Comparison of ENCODE assay signal across 8 cellular contexts in the genomic region with DNA sequence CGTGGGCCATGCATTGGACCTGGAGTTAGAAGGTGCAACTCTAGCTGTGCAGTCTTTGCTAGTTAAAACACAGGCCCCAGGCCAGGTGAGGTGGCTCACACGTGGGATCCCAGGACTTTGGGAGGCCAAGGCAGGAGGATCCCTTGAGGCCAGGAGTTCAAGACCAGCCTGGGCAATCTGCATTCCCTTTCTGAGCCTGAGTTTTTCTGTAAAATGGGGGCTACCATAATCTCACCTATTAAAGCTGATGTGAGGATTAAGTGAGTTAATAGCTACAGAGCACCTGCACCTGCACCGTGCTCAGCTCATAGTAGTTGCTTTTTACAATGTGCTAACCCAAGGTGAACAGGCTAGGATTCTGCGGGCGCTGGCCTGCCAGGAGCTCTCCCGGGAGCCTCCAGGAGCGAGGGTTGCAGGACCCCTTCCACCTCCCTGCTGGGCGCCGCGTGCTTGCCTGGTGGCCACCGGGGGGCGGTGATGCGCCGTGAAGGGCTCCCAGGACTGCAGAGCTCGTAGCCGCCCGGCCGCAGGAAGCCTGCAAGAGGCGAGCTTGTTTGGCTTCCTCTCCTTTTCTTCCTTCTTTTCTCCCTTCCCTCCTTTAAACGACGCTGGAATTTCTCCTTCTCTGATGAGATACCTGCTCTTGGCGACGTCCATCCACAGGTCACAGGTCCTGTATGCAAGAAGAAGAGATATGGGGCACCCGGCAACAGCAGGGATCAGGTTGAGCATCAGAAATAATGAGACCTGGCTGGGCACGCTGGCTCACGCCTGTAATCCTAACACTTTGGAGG. TPM values are rescaled to one million over a fixed set of nuclear protein-coding genes. Genes with fewer than 3 reads are reported as not detected.
DNase-seq lines count a peak whose midpoint lies in the region; ATAC-seq and TF ChIP-seq lines count a peak whose summit lies in the region.

No MANE protein-coding gene starts in this region.

- in situ Hi-C loops in HAP-1 (cut with MboI; ENCODE audit: low sequenced_read_pairs) = no loop called here

- peak overlapping the region; percentile 42; the same call in 1 of the 2 replicates for H3K4me3 ChIP-seq in ACC112 (ENCODE audit: low read depth, low read length)
- no peak overlapping the region for H3K4me3 ChIP-seq in HAP-1
- no peak overlapping the region for H3K4me3 ChIP-seq in hepatocyte

- H3K27ac Mint-ChIP-seq in activated naive CD4-positive, alpha-beta T cell treated with anti-CD3 and anti-CD28 coated beads, Interleukin-2, amount 50 U/mL, for 72 hours = no peak overlapping the region

- no peak overlapping the region for H3K27ac ChIP-seq in ACC112 (ENCODE audit: low read depth, low read length)
- no peak overlapping the region for H3K27ac ChIP-seq in hepatocyte

- H3K9me3 ChIP-seq in HAP-1 = no peaks in the 10 kb centered on the region
- H3K9me3 ChIP-seq in hepatocyte (ENCODE audit: low read depth) = no peaks in the 10 kb centered on the region

- H2AFZ ChIP-seq in ACC112 (ENCODE audit: low read length, unreplicated experiment) = no peak overlapping the region
- H2AFZ ChIP-seq in hepatocyte = peak overlapping the region; percentile 43

- H3K36me3 ChIP-seq in ACC112 (ENCODE audit: insufficient read depth, low read length) (no peaks in the 10 kb centered on the region), HAP-1 (replicated peaks) (no peaks in the 10 kb centered on the region), hepatocyte (replicated peaks; ENCODE audit: insufficient read depth, low read depth) (no peaks in the 10 kb centered on the region)

- peak; percentile 94 to 96 for ATAC-seq in activated naive CD4-positive, alpha-beta T cell treated with anti-CD3 and anti-CD28 coated beads, Interleukin-2, amount 50 U/mL, for 72 hours
- ATAC-seq in HG02852 (IDR thresholded peaks at IDR 0.05; ENCODE audit: unreplicated experiment) (no peak), GM18517 (IDR thresholded peaks at IDR 0.05; ENCODE audit: unreplicated experiment) (no peak)

- no peaks in the 10 kb centered on the region for H4K20me1 ChIP-seq in hepatocyte (ENCODE audit: insufficient read depth, poor library complexity, severe bottlenecking)

- H3K27me3 ChIP-seq in ACC112 (ENCODE audit: insufficient read depth, low read length) (no peaks in the 10 kb centered on the region), HAP-1 (ENCODE audit: low read depth) (no peaks in the 10 kb centered on the region), hepatocyte (no peaks in the 10 kb centered on the region)

- H3K79me2 ChIP-seq in ACC112 (ENCODE audit: control insufficient read depth, insufficient read depth, low read length, unreplicated experiment) = no peaks in the 10 kb centered on the region
- H3K79me2 ChIP-seq in hepatocyte = no peaks in the 10 kb centered on the region

- peaks cover 0 to 14% of the 10 kb centered on the region in 2 donors for H3K9me3 Mint-ChIP-seq in activated naive CD4-positive, alpha-beta T cell treated with anti-CD3 and anti-CD28 coated beads, Interleukin-2, amount 50 U/mL, for 72 hours

- WGBS in hepatocyte (ENCODE audit: low lambda C conversion rate, missing lambda C conversion rate) = 29% methylated on average over 21 of the region's 26 CpGs

- H3K36me3 Mint-ChIP-seq in activated naive CD4-positive, alpha-beta T cell treated with anti-CD3 and anti-CD28 coated beads, Interleukin-2, amount 50 U/mL, for 72 hours = peaks cover 11 to 19% of the 10 kb centered on the region in 2 donors

- DNase-seq in HAP-1 (ENCODE audit: low spot score in 2 of 2) (peak; percentile 50 to 89), SK-N-DZ (ENCODE audit: low spot score) (peak; percentile 44), hepatocyte (ENCODE audit: low spot score) (peak; percentile 81)
- peak; percentile 65 to 78 for DNase-seq in activated naive CD4-positive, alpha-beta T cell treated with anti-CD3 and anti-CD28 coated beads, Interleukin-2, amount 50 U/mL, for 72 hours (ENCODE audit: low spot score in 2 of 2)
- DNase-seq in stimulated activated CD4-positive, alpha-beta T cell treated with anti-CD3 and anti-CD28 coated beads, Interleukin-15, amount 100 ng/mL, for 1 hour (ENCODE audit: low read depth in 1 of 2, low spot score in 1 of 2) = peak; percentile 2 to 60

- peak overlapping the region; percentile 64 for H3K4me2 ChIP-seq in hepatocyte

- no peaks in the 10 kb centered on the region for H3K9me2 ChIP-seq in hepatocyte (replicated peaks; ENCODE audit: insufficient read depth)

- peak; percentile 73 for TF ChIP-seq CTCF in hepatocyte (IDR thresholded peaks at IDR 0.05; ENCODE audit: poor library complexity)

- H3K4me1 ChIP-seq in ACC112 (ENCODE audit: control insufficient read depth, insufficient read depth, low read length, unreplicated experiment) (no peaks in the 10 kb centered on the region), HAP-1 (0 out of 2 replicates have a peak, but pooled peaks cover 2% of the 10 kb centered on the region), hepatocyte (ENCODE audit: insufficient read depth) (no peaks in the 10 kb centered on the region)

RNA-seq across cellular contexts. Expression of gene ZFP90, which starts 51.3 kb away (rescaled TPM):
- polyA plus RNA-seq in SK-N-DZ (2014; cell fraction: cytosol; rRNA removed) = 37.8 and 46.8 TPM in 2 replicates
- 30.0 and 37.4 TPM in 2 replicates for polyA plus RNA-seq in SK-N-DZ (2014; cell fraction: nucleus; rRNA removed)
- 10 to 100 TPM; 29.7 to 37.7 TPM for total RNA-seq in activated naive CD4-positive, alpha-beta T cell treated with anti-CD3 and anti-CD28 coated beads, Interleukin-2, amount 50 U/mL, for 72 hours
- 13.4 and 18.6 TPM in 2 replicates for total RNA-seq in hepatocyte
- polyA plus RNA-seq in hepatocyte = 10.9 and 14.8 TPM in 2 replicates

RNA-seq across cellular contexts. Expression of gene CDH3, which starts 54.7 kb away (rescaled TPM):
- 0.13 and 0.31 TPM in 2 replicates for polyA plus RNA-seq in SK-N-DZ (2014; cell fraction: cytosol; rRNA removed)
- polyA plus RNA-seq in SK-N-DZ (2014; cell fraction: nucleus; rRNA removed) = 0.06 and 0.20 TPM in 2 replicates
- total RNA-seq in activated naive CD4-positive, alpha-beta T cell treated with anti-CD3 and anti-CD28 coated beads, Interleukin-2, amount 50 U/mL, for 72 hours = 10 to 100 TPM in 1 of 2 donors, 1 to 10 TPM in 1; 1.0 to 18.6 TPM
- total RNA-seq in hepatocyte = 73.2 and 77.6 TPM in 2 replicates
- 62.4 and 77.4 TPM in 2 replicates for polyA plus RNA-seq in hepatocyte

Comparison
In these comparisons a context has a peak if more than half of its experiments do, and no peak if none do; other contexts are left out.
1. DNase-seq: peak in every context shown above with its lines; median percentile 81 in hepatocyte; 72 in activated naive CD4-positive, alpha-beta T cell treated with anti-CD3 and anti-CD28 coated beads, Interleukin-2, amount 50 U/mL, for 72 hours; 70 in HAP-1; 44 in SK-N-DZ; 31 in stimulated activated CD4-positive, alpha-beta T cell treated with anti-CD3 and anti-CD28 coated beads, Interleukin-15, amount 100 ng/mL, for 1 hour.
2. ATAC-seq: peak in activated naive CD4-positive, alpha-beta T cell treated with anti-CD3 and anti-CD28 coated beads, Interleukin-2, amount 50 U/mL, for 72 hours (2 of 2); none in HG02852 (single experiment) and GM18517 (single experiment).